Comparison of ENCODE assay signal across 8 cellular contexts in the genomic region with DNA sequence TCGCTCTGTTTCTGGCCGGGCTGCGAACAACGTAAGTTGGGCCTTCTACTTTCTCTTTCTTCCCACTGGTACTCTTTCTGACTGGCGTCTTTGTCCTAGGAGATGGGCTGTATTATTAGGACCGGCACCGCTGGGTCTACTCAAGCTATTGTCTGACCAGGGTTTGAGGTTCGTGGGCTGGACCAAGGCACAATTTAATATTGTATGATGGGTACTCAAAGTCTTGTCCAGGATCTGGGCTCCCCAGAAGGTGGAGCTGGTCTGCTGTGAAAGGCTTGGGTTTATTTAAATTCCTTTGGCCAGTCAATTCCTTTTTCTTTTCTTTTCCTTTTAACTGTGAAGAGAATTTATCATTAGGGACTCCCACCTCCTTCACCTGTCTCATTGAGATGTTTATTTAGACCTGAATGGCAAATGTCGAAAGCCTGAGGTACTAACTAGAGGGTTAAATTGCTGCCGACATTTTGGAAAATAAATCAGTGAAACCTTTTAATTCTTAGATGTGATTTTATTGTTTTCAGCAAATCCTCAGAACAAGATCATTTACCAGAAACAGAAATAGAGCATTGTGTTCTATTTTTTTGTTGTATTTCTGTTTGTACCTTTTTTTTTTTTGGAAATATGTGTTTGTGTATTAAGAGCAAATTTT. TPM values are rescaled to one million over a fixed set of nuclear protein-coding genes. Genes with fewer than 3 reads are reported as not detected.
DNase-seq lines count a peak whose midpoint lies in the region; ATAC-seq and TF ChIP-seq lines count a peak whose summit lies in the region.

No MANE protein-coding gene starts in this region.

- no peaks in the 10 kb centered on the region for H3K9me3 Mint-ChIP-seq in T-helper 1 cell treated with Interleukin-12 subunit alpha and Interleukin-12 subunit beta and Interleukin-4 antibody, amounts not matched to agents 30 μg/mL and 1 μg/mL, for 36 hours
- H3K9me3 Mint-ChIP-seq in stimulated activated naive B cell treated with anti-CD40 and anti-IgM and Interleukin-4, amounts not matched to agents 10 μg/mL and 1 μg/mL and 100 μg/mL, for 72 hours: no peaks in the 10 kb centered on the region

- no peaks in the 10 kb centered on the region for H3K36me3 Mint-ChIP-seq in T-helper 1 cell treated with Interleukin-12 subunit alpha and Interleukin-12 subunit beta and Interleukin-4 antibody, amounts not matched to agents 30 μg/mL and 1 μg/mL, for 36 hours (ENCODE audit: low read depth)
- H3K36me3 Mint-ChIP-seq in stimulated activated naive B cell treated with anti-CD40 and anti-IgM and Interleukin-4, amounts not matched to agents 10 μg/mL and 1 μg/mL and 100 μg/mL, for 72 hours: peaks cover 0 to 6% of the 10 kb centered on the region in 2 donors

- peak overlapping the region; percentile 78 for H3K4me3 Mint-ChIP-seq in T-helper 1 cell treated with Interleukin-12 subunit alpha and Interleukin-12 subunit beta and Interleukin-4 antibody, amounts not matched to agents 30 μg/mL and 1 μg/mL, for 36 hours
- peak overlapping the region; percentile 89 to 99 for H3K4me3 Mint-ChIP-seq in stimulated activated naive B cell treated with anti-CD40 and anti-IgM and Interleukin-4, amounts not matched to agents 10 μg/mL and 1 μg/mL and 100 μg/mL, for 72 hours

- H3K27me3 Mint-ChIP-seq in T-helper 1 cell treated with Interleukin-12 subunit alpha and Interleukin-12 subunit beta and Interleukin-4 antibody, amounts not matched to agents 30 μg/mL and 1 μg/mL, for 36 hours (ENCODE audit: low read depth): peaks cover 73% of the 10 kb centered on the region
- peaks cover 5 to 37% of the 10 kb centered on the region in 2 donors for H3K27me3 Mint-ChIP-seq in stimulated activated naive B cell treated with anti-CD40 and anti-IgM and Interleukin-4, amounts not matched to agents 10 μg/mL and 1 μg/mL and 100 μg/mL, for 72 hours

- H3K27ac Mint-ChIP-seq in T-helper 1 cell treated with Interleukin-12 subunit alpha and Interleukin-12 subunit beta and Interleukin-4 antibody, amounts not matched to agents 30 μg/mL and 1 μg/mL, for 36 hours: peak overlapping the region; percentile 62
- peak overlapping the region; percentile 97 for H3K27ac Mint-ChIP-seq in stimulated activated naive B cell treated with anti-CD40 and anti-IgM and Interleukin-4, amounts not matched to agents 10 μg/mL and 1 μg/mL and 100 μg/mL, for 72 hours

- TF ChIP-seq CTCF in cardiac fibroblast (IDR thresholded peaks at IDR 0.05; ENCODE audit: low read depth, low read length): peak; percentile 74

- H3K4me3 ChIP-seq in cardiac fibroblast (replicated peaks in 1 of 2; ENCODE audit: low read depth in 2 of 2, low read length in 2 of 2): peak overlapping the region; percentile 81 to 83

- DNase-seq in T-helper 1 cell (no peak), NCI-H460 (ENCODE audit: extremely low read depth, low read depth) (peak; percentile 45), cardiac fibroblast (ENCODE audit: low read depth in 2 of 2) (peak; percentile 82 to 83), islet precursor cell (peak; percentile 60)
- DNase-seq in stimulated activated naive B cell treated with anti-CD40 and anti-IgM and Interleukin-4, amounts not matched to agents 10 μg/mL and 1 μg/mL and 100 μg/mL, for 72 hours: no peak
- DNase-seq in activated CD4-positive, alpha-beta T cell treated with anti-CD3 and anti-CD28 coated beads for 48 hours: no peak

- ATAC-seq in HG02642 (IDR thresholded peaks at IDR 0.05; ENCODE audit: poor library complexity, unreplicated experiment): peak; percentile 30
- peak; percentile 26 to 42 for ATAC-seq in stimulated activated naive B cell treated with anti-CD40 and anti-IgM and Interleukin-4, amounts not matched to agents 10 μg/mL and 1 μg/mL and 100 μg/mL, for 72 hours (replicated peaks)

- peaks cover 9% of the 10 kb centered on the region for H3K4me1 Mint-ChIP-seq in T-helper 1 cell treated with Interleukin-12 subunit alpha and Interleukin-12 subunit beta and Interleukin-4 antibody, amounts not matched to agents 30 μg/mL and 1 μg/mL, for 36 hours (ENCODE audit: low read depth)
- peaks cover 7 to 17% of the 10 kb centered on the region in 2 donors for H3K4me1 Mint-ChIP-seq in stimulated activated naive B cell treated with anti-CD40 and anti-IgM and Interleukin-4, amounts not matched to agents 10 μg/mL and 1 μg/mL and 100 μg/mL, for 72 hours

RNA-seq across cellular contexts. Expression of a gene that starts 0.4 kb away (rescaled TPM):
- 10.0 and 12.5 TPM in 2 replicates for total RNA-seq in NCI-H460 (2014; rRNA removed; shearing (Covaris generic))
- polyA plus RNA-seq in NCI-H460 (2014; cell fraction: nucleus; rRNA removed): 5.1 and 6.7 TPM in 2 replicates

RNA-seq across cellular contexts. Expression of a gene that starts 0.8 kb away (rescaled TPM):
- 4.9 and 5.6 TPM in 2 replicates for total RNA-seq in NCI-H460 (2014; rRNA removed; shearing (Covaris generic))
- 2.9 and 5.8 TPM in 2 replicates for polyA plus RNA-seq in NCI-H460 (2014; cell fraction: nucleus; rRNA removed)

RNA-seq across cellular contexts. Expression of a gene that starts 39.1 kb away (rescaled TPM):
- 66.0 and 78.3 TPM in 2 replicates for total RNA-seq in NCI-H460 (2014; rRNA removed; shearing (Covaris generic))
- 21.2 and 59.0 TPM in 2 replicates for polyA plus RNA-seq in NCI-H460 (2014; cell fraction: nucleus; rRNA removed)

Comparison
In these comparisons a context has a peak if more than half of its experiments do, and no peak if none do; other contexts are left out.
1. DNase-seq: peak in NCI-H460 (single experiment), cardiac fibroblast (2 of 2) and islet precursor cell (single experiment); none in T-helper 1 cell (0 of 5), stimulated activated naive B cell treated with anti-CD40 and anti-IgM and Interleukin-4, amounts not matched to agents 10 μg/mL and 1 μg/mL and 100 μg/mL, for 72 hours (single experiment) and activated CD4-positive, alpha-beta T cell treated with anti-CD3 and anti-CD28 coated beads for 48 hours (single experiment).